8 cellular contexts compared by ENCODE assay signal in genomic region chr18:35756506-35757117, GRCh38.
DNase-seq lines count a peak whose midpoint lies in the region; ATAC-seq, FAIRE-seq and TF ChIP-seq lines count a peak whose summit lies in the region.

No MANE protein-coding gene starts in this region.

- H3K27ac ChIP-seq in GM23338 (ENCODE audit: low read depth), result no peak overlapping the region
- H3K27ac ChIP-seq in SU-DHL-6 (ENCODE audit: low read depth, low read length), result no peak overlapping the region
- H3K27ac ChIP-seq in K562 (ENCODE audit: extremely low read depth, low read depth, low read length), result no peak overlapping the region

- H3K4me2 ChIP-seq in GM23338 (no peak overlapping the region), SU-DHL-6 (ENCODE audit: low read depth, low read length, poor library complexity, severe bottlenecking) (no peak overlapping the region), K562 (ENCODE audit: insufficient read depth, low read length) (no peak overlapping the region)

- H3K36me3 ChIP-seq in GM23338 (ENCODE audit: insufficient read depth) (peaks cover 16% of the 10 kb centered on the region; the same call in 1 of the 2 replicates), SU-DHL-6 (ENCODE audit: low read length) (no peaks in the 10 kb centered on the region), K562 (ENCODE audit: control insufficient read depth, insufficient read depth, low read length) (no peaks in the 10 kb centered on the region)

- in situ Hi-C loops in K562 (cut with MboI), result loop anchor here (5.0 to 10.0 kb wide), 3 partner anchors 198 to 526 kb away; no protein-coding TSS in a partner anchor

- H3K4me1 ChIP-seq in GM23338 (ENCODE audit: insufficient read depth) (peaks cover 7% of the 10 kb centered on the region; the same call in 1 of the 2 replicates), K562 (replicated peaks in 1 of 2; ENCODE audit: control insufficient read depth in 2 of 2, insufficient read depth in 2 of 2, low read length in 2 of 2) (no peaks in the 10 kb centered on the region)

- DNase-seq in DMS 273 (lab: John Stamatoyannopoulos, UW; ENCODE audit: unreplicated experiment) (peak; percentile 79), GM23338 (ENCODE audit: low spot score) (peak; percentile 83), NCI-H146 (lab: John Stamatoyannopoulos, UW) (peak; percentile 69), K562 (ENCODE audit: extremely low read depth in 1 of 4, low spot score in 3 of 4) (peak; percentile 59 to 72 (median 67)), iPS-NIHi11 (ENCODE audit: low spot score) (peak; percentile 76)
- peak; percentile 55 for DNase-seq in stimulated activated CD4-positive, alpha-beta T cell treated with anti-CD3 and anti-CD28 coated beads, Interleukin-15, amount 100 ng/mL, for 24 hours

- peak; percentile 93 to 95 for TF ChIP-seq RAD21 in K562 (CRISPR knock-in tag; conservative IDR thresholded peaks at IDR 0.05 in 1 of 2, IDR thresholded peaks at IDR 0.05 in 1 of 2)

- 0 out of 2 replicates have a peak overlapping the region, but pooled peaks have one; percentile 0 for H2AFZ ChIP-seq in GM23338
- H2AFZ ChIP-seq in SU-DHL-6 (ENCODE audit: low read depth, low read length, severe bottlenecking), result no peak overlapping the region
- H2AFZ ChIP-seq in K562 (ENCODE audit: low read depth, low read length), result no peak overlapping the region

- H3K36me3 Mint-ChIP-seq in GM23338 (ENCODE audit: low read depth), result peaks cover 49% of the 10 kb centered on the region

- H3K9me3 Mint-ChIP-seq in GM23338, result peaks cover 45% of the 10 kb centered on the region

- H3F3A ChIP-seq in GM23338 (replicated peaks; ENCODE audit: low read depth) (no peaks in the 10 kb centered on the region), SU-DHL-6 (ENCODE audit: insufficient read depth) (no peaks in the 10 kb centered on the region)

- no peak for TF ChIP-seq EP300 in K562 (IDR thresholded peaks at IDR 0.05; ENCODE audit: low read length)

- no TSS peak for BruUV-seq in K562 (replicated peaks; lab: Mats Ljungman, UMichigan)

- H3K27ac Mint-ChIP-seq in GM23338, result no peak overlapping the region

- H3K9me3 ChIP-seq in SU-DHL-6 (ENCODE audit: insufficient read depth, low read length) (no peaks in the 10 kb centered on the region), K562 (replicated peaks; ENCODE audit: control insufficient read depth, insufficient read depth, low read depth, low read length) (no peaks in the 10 kb centered on the region)

- H3K4me3 ChIP-seq in GM23338, result no peak overlapping the region
- no peak overlapping the region for H3K4me3 ChIP-seq in SU-DHL-6 (ENCODE audit: insufficient read depth, low read length, poor library complexity, severe bottlenecking)
- no peak overlapping the region for H3K4me3 ChIP-seq in K562

- intact Hi-C loops in K562 (cut with micrococcal nuclease), result loop anchor here (1.0 to 10.0 kb wide), 7 partner anchors 94 to 818 kb away; no protein-coding TSS in a partner anchor

- no peak for TF ChIP-seq POLR2A in K562 (conservative IDR thresholded peaks at IDR 0.05)

- peak; percentile 91 to 92 for TF ChIP-seq CTCF in GM23338 (conservative IDR thresholded peaks at IDR 0.05; ENCODE audit: low read depth in 2 of 2)
- TF ChIP-seq CTCF in SU-DHL-6 (IDR thresholded peaks at IDR 0.05; ENCODE audit: insufficient read depth, low read length, poor library complexity, severe bottlenecking), result peak; percentile 83
- TF ChIP-seq CTCF in K562 (IDR thresholded peaks at IDR 0.05 in 2 of 3, conservative IDR thresholded peaks at IDR 0.05 in 1 of 3; ENCODE audit: insufficient read depth in 2 of 3, low read depth in 1 of 3, low read length in 3 of 3), result peak; percentile 72 to 89 (median 75)

- H3K9me2 ChIP-seq in GM23338 (ENCODE audit: insufficient read depth) (no peaks in the 10 kb centered on the region), SU-DHL-6 (replicated peaks; ENCODE audit: insufficient read depth, low read length) (no peaks in the 10 kb centered on the region)

- H3K4me1 Mint-ChIP-seq in GM23338, result peaks cover 13% of the 10 kb centered on the region

- H3K9ac ChIP-seq in SU-DHL-6 (ENCODE audit: low read length) (no peak overlapping the region), K562 (ENCODE audit: insufficient read depth in 1 of 2, low read depth in 2 of 2, low read length in 2 of 2) (no peak overlapping the region)

- H4K20me1 ChIP-seq in GM23338 (replicated peaks; ENCODE audit: insufficient read depth), result no peaks in the 10 kb centered on the region
- H4K20me1 ChIP-seq in SU-DHL-6 (ENCODE audit: low read depth, low read length), result no peaks in the 10 kb centered on the region
- no peaks in the 10 kb centered on the region for H4K20me1 ChIP-seq in K562 (replicated peaks; ENCODE audit: control insufficient read depth, insufficient read depth, low read length)

- CTCF ChIA-PET in K562 (lab: Yijun Ruan, JAX; ENCODE audit: low intra/inter-chr PET ratio), result interaction anchor here (0.6 to 2.6 kb wide), 6 partner anchors 15 to 1000 kb away, joined by 3 to 17 read pairs (median 4); no protein-coding TSS in a partner anchor

- H3K9me1 ChIP-seq in K562 (ENCODE audit: control insufficient read depth, insufficient read depth, low read length), result no peaks in the 10 kb centered on the region

- no peaks in the 10 kb centered on the region for H3K27me3 ChIP-seq in GM23338 (ENCODE audit: insufficient read depth)
- H3K27me3 ChIP-seq in SU-DHL-6 (ENCODE audit: low read length), result no peaks in the 10 kb centered on the region
- H3K27me3 ChIP-seq in K562 (ENCODE audit: control insufficient read depth in 2 of 2, insufficient read depth in 2 of 2, low read length in 2 of 2), result peaks cover 11 to 32% of the 10 kb centered on the region in 2 experiments

- POLR2A ChIA-PET in K562 (lab: Yijun Ruan, JAX), result interaction anchor here (0.6 to 0.7 kb wide), 4 partner anchors 259 to 1414 kb away, joined by 3 read pairs; no protein-coding TSS in a partner anchor

- 1% methylated on average over 5 of the region's 5 CpGs for whole genome bisulfite sequencing in K562 (ENCODE audit: insufficient coverage, low coverage, missing lambda C conversion rate)

- H3K27me3 Mint-ChIP-seq in GM23338 (ENCODE audit: insufficient read depth, low read depth, poor library complexity), result peaks cover 10% of the 10 kb centered on the region

- H3K79me2 ChIP-seq in GM23338 (replicated peaks; ENCODE audit: insufficient read depth) (no peaks in the 10 kb centered on the region), SU-DHL-6 (ENCODE audit: insufficient read depth, low read length) (no peaks in the 10 kb centered on the region), K562 (ENCODE audit: control insufficient read depth, insufficient read depth, low read length) (no peaks in the 10 kb centered on the region)

- peak; percentile 95 for ATAC-seq in GM23338
- ATAC-seq in K562, result peak; percentile 92
- ATAC-seq in HG03045 (IDR thresholded peaks at IDR 0.05; ENCODE audit: unreplicated experiment), result no peak

- peak; percentile 92 for FAIRE-seq in K562 (lab: Jason Lieb, UNC)

- H3K4me3 Mint-ChIP-seq in GM23338, result no peak overlapping the region

TF ChIP-seq in GM23338, 12 proteins besides CTCF, POLR2A, EP300 and RAD21 (continues in another document):
- no peak for TF ChIP-seq EZH2 (IDR thresholded peaks at IDR 0.05; ENCODE audit: low read depth, unreplicated experiment)
- TF ChIP-seq CREB1 (CRISPR knock-in tag; IDR thresholded peaks at IDR 0.05; ENCODE audit: low read depth), result no peak
- no peak for TF ChIP-seq ZNF114 (CRISPR knock-in tag; IDR thresholded peaks at IDR 0.05)

TF ChIP-seq in K562, 482 proteins besides CTCF, POLR2A, EP300 and RAD21 (continues in another document):
- TF ChIP-seq ARID2 (IDR thresholded peaks at IDR 0.05), result peak; percentile 43; the same call in 1 of the 2 replicates
- TF ChIP-seq YY1 (IDR thresholded peaks at IDR 0.05; ENCODE audit: borderline replicate concordance in 1 of 3, control insufficient read depth in 1 of 3, extremely low read depth in 1 of 3, insufficient read depth in 3 of 3, insufficient read length in 1 of 3, insufficient replicate concordance in 2 of 3, low read depth in 1 of 3, low read length in 2 of 3), result peak in 2 of 3 experiments; percentile 14 to 43
- TF ChIP-seq ZNF384 (IDR thresholded peaks at IDR 0.05; ENCODE audit: low read depth, low read length), result peak; percentile 68
- TF ChIP-seq DEAF1 (CRISPR knock-in tag; IDR thresholded peaks at IDR 0.05), result peak; percentile 85
- 0 out of 2 replicates have a peak, but pooled peaks have one; percentile 48 for TF ChIP-seq CC2D1A (IDR thresholded peaks at IDR 0.05)
- TF ChIP-seq, protein P1, sequence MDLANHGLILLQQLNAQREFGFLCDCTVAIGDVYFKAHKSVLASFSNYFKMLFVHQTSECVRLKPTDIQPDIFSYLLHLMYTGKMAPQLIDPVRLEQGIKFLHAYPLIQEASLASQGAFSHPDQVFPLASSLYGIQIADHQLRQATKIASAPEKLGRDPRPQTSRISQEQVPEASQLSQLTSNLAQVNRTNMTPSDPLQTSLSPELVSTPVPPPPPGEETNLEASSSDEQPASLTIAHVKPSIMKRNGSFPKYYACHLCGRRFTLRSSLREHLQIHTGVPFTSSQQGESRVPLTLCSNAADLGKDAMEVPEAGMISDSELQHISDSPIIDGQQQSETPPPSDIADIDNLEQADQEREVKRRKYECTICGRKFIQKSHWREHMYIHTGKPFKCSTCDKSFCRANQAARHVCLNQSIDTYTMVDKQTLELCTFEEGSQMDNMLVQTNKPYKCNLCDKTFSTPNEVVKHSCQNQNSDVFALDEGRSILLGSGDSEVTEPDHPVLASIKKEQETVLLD (IDR thresholded peaks at IDR 0.05), result no peak
